ENCODE assay signal across 16 cellular contexts in the genomic region with DNA sequence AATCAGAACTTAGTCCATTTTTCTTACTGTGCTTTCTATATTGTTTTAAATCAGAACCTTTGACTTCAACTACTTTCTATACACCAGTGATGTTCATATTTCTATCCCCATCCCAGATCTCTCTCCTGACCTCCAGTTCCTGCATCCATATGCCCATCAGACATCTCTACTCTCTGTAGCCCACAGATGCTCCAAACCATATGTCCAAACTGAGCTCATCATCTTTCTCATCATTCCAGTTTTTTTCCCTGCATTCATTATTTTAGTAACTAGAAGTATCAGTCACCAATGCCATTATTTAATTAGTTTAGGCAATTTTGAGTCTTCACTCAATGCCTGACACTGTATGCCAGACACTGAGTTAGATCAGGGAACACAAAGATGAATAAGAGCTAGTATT. TPM values are rescaled to one million over a fixed set of nuclear protein-coding genes. Genes with fewer than 3 reads are reported as not detected.
DNase-seq lines count a peak whose midpoint lies in the region; ATAC-seq and TF ChIP-seq lines count a peak whose summit lies in the region.
"Had no signal": no experiment of that assay in that cellular context is flagged by ENCODE, and none has a peak within 500 bp of the region (broad histone marks: within the 10 kb centered on the region; RNA-seq: fewer than 3 reads in every experiment).

No MANE protein-coding gene starts in this region.

- DNase-seq in left ventricle myocardium inferior (no peak), left ventricle myocardium superior (no peak), cerebellum (ENCODE audit: low spot score) (peak; percentile 42), suprapubic skin (ENCODE audit: low spot score in 2 of 2) (no peak), ovary (no peak), foreskin keratinocyte (no peak)
- DNase-seq: ACHN; BE2C; CD4-positive, CD25-positive, alpha-beta regulatory T cell; CD8-positive, alpha-beta memory T cell; COR-L47; DMS 273 treated with DMSO at 0.1 percent for 48 hours; GDM1; HCEC 1CT had no signal

- intact Hi-C loops in left ventricle myocardium inferior (cut with micrococcal nuclease) (no loop called here), left ventricle myocardium superior (cut with micrococcal nuclease) (no loop called here), ovary (cut with DNase I) (no loop called here)

- no peak for ATAC-seq in left ventricle myocardium superior
- no peak for ATAC-seq in foreskin keratinocyte
- ATAC-seq: GM23338 had no signal

- no peak for TF ChIP-seq CTCF in left ventricle myocardium inferior (IDR thresholded peaks at IDR 0.05; ENCODE audit: borderline replicate concordance)
- no peak for TF ChIP-seq CTCF in suprapubic skin (IDR thresholded peaks at IDR 0.05)
- no peak for TF ChIP-seq CTCF in ovary (IDR thresholded peaks at IDR 0.05)
- TF ChIP-seq CTCF in foreskin keratinocyte (conservative IDR thresholded peaks at IDR 0.05): no peak

- H3K9me3 ChIP-seq in left ventricle myocardium inferior (replicated peaks) (no peaks in the 10 kb centered on the region), suprapubic skin (no peaks in the 10 kb centered on the region), ovary (no peaks in the 10 kb centered on the region)
- H3K9me3 ChIP-seq: BE2C had no signal

- H3K4me3 ChIP-seq in left ventricle myocardium inferior (no peak overlapping the region), suprapubic skin (no peak overlapping the region), ovary (no peak overlapping the region)
- H3K4me3 ChIP-seq: GM23338 had no signal

- H3K36me3 ChIP-seq in left ventricle myocardium inferior: no peaks in the 10 kb centered on the region
- no peaks in the 10 kb centered on the region for H3K36me3 ChIP-seq in suprapubic skin
- H3K36me3 ChIP-seq in ovary: no peaks in the 10 kb centered on the region
- H3K36me3 ChIP-seq: BE2C had no signal

- H3K27me3 ChIP-seq in left ventricle myocardium inferior (ENCODE audit: low read depth) (peaks cover 8% of the 10 kb centered on the region), suprapubic skin (no peaks in the 10 kb centered on the region), ovary (no peaks in the 10 kb centered on the region), foreskin keratinocyte (peaks cover 6% of the 10 kb centered on the region)
- H3K27me3 ChIP-seq: BE2C had no signal

- H3K27ac ChIP-seq in left ventricle myocardium inferior (replicated peaks) (peak overlapping the region; percentile 91), suprapubic skin (peak overlapping the region; percentile 5), ovary (no peak overlapping the region), foreskin keratinocyte (no peak overlapping the region)
- H3K27ac ChIP-seq: HL-60 had no signal

- H3K4me1 ChIP-seq in left ventricle myocardium inferior: peaks cover 60% of the 10 kb centered on the region
- H3K4me1 ChIP-seq in suprapubic skin: peaks cover 32% of the 10 kb centered on the region
- no peaks in the 10 kb centered on the region for H3K4me1 ChIP-seq in ovary (ENCODE audit: insufficient read depth)
- no peaks in the 10 kb centered on the region for H3K4me1 ChIP-seq in foreskin keratinocyte
- H3K4me1 ChIP-seq: BE2C had no signal

- TF ChIP-seq EP300 in suprapubic skin (IDR thresholded peaks at IDR 0.05) (no peak), ovary (IDR thresholded peaks at IDR 0.05) (no peak)

- TF ChIP-seq POLR2A in suprapubic skin (IDR thresholded peaks at IDR 0.05) (no peak), ovary (IDR thresholded peaks at IDR 0.05) (no peak)

RNA-seq across cellular contexts. Expression of a gene that starts 25.4 kb away (rescaled TPM):
- total RNA-seq in left ventricle myocardium inferior (3.8 TPM), left ventricle myocardium superior (5.5 TPM), cerebellum (1.8 TPM), suprapubic skin (10 to 100 TPM in 2 of 4 donors, 1 to 10 TPM in 2; 8.2 to 19.9 (median 13.7) TPM), ovary (10 to 100 TPM in 1 of 7 donors, 1 to 10 TPM in 6; 1.8 to 11.6 (median 9.0) TPM), foreskin keratinocyte (0.07 TPM in 1 of 2 replicates, not detected in the other)
- polyA plus RNA-seq in ovary (10 to 100 TPM in 1 of 2 donors, 1 to 10 TPM in 1; 3.3 to 16.5 TPM), foreskin keratinocyte (not detected in 2 replicates)
- total RNA-seq: GM23338 had no signal

RNA-seq across cellular contexts. Expression of a gene that starts 37.2 kb away (rescaled TPM):
- total RNA-seq in left ventricle myocardium inferior: 0.91 TPM
- 0.94 TPM for total RNA-seq in left ventricle myocardium superior
- 2.6 TPM for total RNA-seq in cerebellum
- total RNA-seq in suprapubic skin: 1 to 10 TPM in 1 of 4 donors, not detected in 3; 2.3 TPM
- total RNA-seq in ovary: 1 to 10 TPM in 2 of 7 donors, under 1 TPM in 4, not detected in 1; 0.23 to 6.0 (median 0.58) TPM
- polyA plus RNA-seq in ovary: under 1 TPM; 0.15 to 0.97 TPM
- total RNA-seq in foreskin keratinocyte: not detected in 2 replicates
- polyA plus RNA-seq in foreskin keratinocyte: not detected in 2 replicates
- total RNA-seq: CD8-positive, alpha-beta memory T cell; GM23338 had no signal
- polyA plus RNA-seq: CD4-positive, CD25-positive, alpha-beta regulatory T cell; CD8-positive, alpha-beta memory T cell had no signal

Comparison
In these comparisons a context has a peak if more than half of its experiments do, and no peak if none do; other contexts are left out.
1. H3K27ac ChIP-seq: peak in left ventricle myocardium inferior (single experiment) and suprapubic skin (single experiment); none in ovary (0 of 2) and foreskin keratinocyte (single experiment).